In the genomic region with DNA sequence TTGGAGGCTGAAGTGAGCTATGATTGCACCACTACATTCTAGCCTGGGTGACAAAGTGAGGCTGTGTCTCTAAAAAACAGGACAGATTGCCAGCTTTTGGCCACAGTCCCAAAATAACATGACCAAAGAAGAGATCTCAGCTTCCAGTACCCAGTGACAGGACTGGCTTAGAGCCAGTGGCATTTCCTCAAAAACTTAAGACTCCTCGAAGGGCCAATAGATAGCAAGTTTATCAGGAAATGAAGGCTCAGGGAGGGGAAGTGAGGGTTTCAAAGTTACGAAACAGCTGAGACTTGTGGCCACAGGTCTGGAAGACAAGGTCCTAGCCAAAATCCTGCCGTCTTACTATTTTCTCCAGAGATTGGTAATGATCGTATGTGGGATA, we compare ENCODE assay signal across 8 cellular contexts. TPM values are rescaled to one million over a fixed set of nuclear protein-coding genes. Genes with fewer than 3 reads are reported as not detected.
DNase-seq lines count a peak whose midpoint lies in the region; ATAC-seq and TF ChIP-seq lines count a peak whose summit lies in the region.

No MANE protein-coding gene starts in this region.

- DNase-seq in activated CD4-positive, alpha-beta T cell treated with anti-CD3 and anti-CD28 coated beads for 36 hours, result no peak
- DNase-seq in activated CD4-positive, alpha-beta T cell treated with anti-CD3 and anti-CD28 coated beads for 4 hours, result no peak
- DNase-seq in PC-3, result peak; percentile 94
- DNase-seq in dermis blood vessel endothelial cell, result peak; percentile 97
- peak; percentile 8 for DNase-seq in middle frontal gyrus (ENCODE audit: extremely low spot score, low spot score)
- DNase-seq in activated effector memory CD4-positive, alpha-beta T cell treated with Interleukin-2 at 50 U/mL for 16 hours, result no peak

- no peaks in the 10 kb centered on the region for H3K36me3 ChIP-seq in PC-3 (ENCODE audit: low read depth, low read length)

- H3K27ac ChIP-seq in PC-3 (ENCODE audit: low read length), result no peak overlapping the region

- no TSS peak for BruUV-seq in PC-3 (replicated peaks; lab: Mats Ljungman, UMichigan)

- no peaks in the 10 kb centered on the region for H3K9me3 Mint-ChIP-seq in activated CD4-positive, alpha-beta T cell treated with anti-CD3 and anti-CD28 coated beads for 36 hours (ENCODE audit: low read depth)

- H3K27me3 ChIP-seq in PC-3 (ENCODE audit: low read length), result no peaks in the 10 kb centered on the region

- POLR2A ChIA-PET in activated CD4-positive, alpha-beta T cell treated with anti-CD3 and anti-CD28 coated beads for 36 hours (lab: Charles Lee), result interaction anchor here (0.7 kb wide), 1 partner anchor 252 kb away, joined by 3 read pairs; no protein-coding TSS in a partner anchor
- POLR2A ChIA-PET in PC-3 (lab: Charles Lee; ENCODE audit: unreplicated experiment), result interaction anchor here (0.6 kb wide), 1 partner anchor 46 kb away, joined by 12 read pairs; no protein-coding TSS in a partner anchor

- no peaks in the 10 kb centered on the region for H4K20me1 ChIP-seq in PC-3 (ENCODE audit: low read length)

- peak overlapping the region; percentile 9; the same call in 1 of the 2 replicates for H3K4me2 ChIP-seq in PC-3 (ENCODE audit: low read length)

- no peaks in the 10 kb centered on the region for H3K27me3 Mint-ChIP-seq in activated CD4-positive, alpha-beta T cell treated with anti-CD3 and anti-CD28 coated beads for 36 hours

- H3K79me2 ChIP-seq in PC-3 (ENCODE audit: low read length), result no peaks in the 10 kb centered on the region

- H3K4me1 ChIP-seq in PC-3 (ENCODE audit: insufficient read depth, low read length), result peaks cover 21% of the 10 kb centered on the region

- H3K27ac Mint-ChIP-seq in activated CD4-positive, alpha-beta T cell treated with anti-CD3 and anti-CD28 coated beads for 36 hours, result no peak overlapping the region

- ATAC-seq in activated CD4-positive, alpha-beta T cell treated with anti-CD3 and anti-CD28 coated beads for 36 hours, result peak; percentile 30
- ATAC-seq in PC-3, result peak; percentile 44
- ATAC-seq in HG02973 (IDR thresholded peaks at IDR 0.05; ENCODE audit: unreplicated experiment), result no peak
- ATAC-seq in GM19455 (IDR thresholded peaks at IDR 0.05; ENCODE audit: unreplicated experiment), result no peak

- no peaks in the 10 kb centered on the region for H3K9me2 ChIP-seq in PC-3 (replicated peaks; ENCODE audit: low read length)

- no peak overlapping the region for H3K9ac ChIP-seq in PC-3 (ENCODE audit: low read length)

- intact Hi-C loops in activated CD4-positive, alpha-beta T cell treated with anti-CD3 and anti-CD28 coated beads for 36 hours (cut with DNase I, micrococcal nuclease), result no loop called here
- intact Hi-C loops in PC-3 (cut with micrococcal nuclease), result no loop called here

- CTCF ChIA-PET in activated CD4-positive, alpha-beta T cell treated with anti-CD3 and anti-CD28 coated beads for 36 hours (lab: Charles Lee), result interaction anchor here (0.7 to 1.5 kb wide), 3 partner anchors 27 to 51 kb away, joined by 3 to 4 read pairs (median 3); no protein-coding TSS in a partner anchor
- CTCF ChIA-PET in PC-3 (lab: Charles Lee), result no interaction called here

- no peaks in the 10 kb centered on the region for H3K9me3 ChIP-seq in PC-3 (ENCODE audit: low read length)

- TF ChIP-seq CTCF in PC-3 (conservative IDR thresholded peaks at IDR 0.05; ENCODE audit: low read depth, low read length), result no peak

- H3K4me1 Mint-ChIP-seq in activated CD4-positive, alpha-beta T cell treated with anti-CD3 and anti-CD28 coated beads for 36 hours, result peaks cover 9% of the 10 kb centered on the region

- H3K4me3 Mint-ChIP-seq in activated CD4-positive, alpha-beta T cell treated with anti-CD3 and anti-CD28 coated beads for 36 hours, result no peak overlapping the region

- H3K36me3 Mint-ChIP-seq in activated CD4-positive, alpha-beta T cell treated with anti-CD3 and anti-CD28 coated beads for 36 hours (ENCODE audit: low read depth), result peaks cover 12% of the 10 kb centered on the region

- H3F3A ChIP-seq in PC-3 (ENCODE audit: low read length, unreplicated experiment), result no peaks in the 10 kb centered on the region

- no peak overlapping the region for H3K4me3 ChIP-seq in PC-3 (ENCODE audit: low read length)

- no peak overlapping the region for H2AFZ ChIP-seq in PC-3 (ENCODE audit: low read length)

RNA-seq across cellular contexts. Expression of gene TMEM39B, which starts 6.3 kb away (rescaled TPM):
- 10 to 100 TPM; 25.2 to 29.8 TPM for total RNA-seq in activated CD4-positive, alpha-beta T cell treated with anti-CD3 and anti-CD28 coated beads for 36 hours
- total RNA-seq in PC-3 (2014; rRNA removed) (7.7 and 9.4 TPM in 2 replicates), dermis blood vessel endothelial cell (9.9 and 18.3 TPM in 2 replicates)

RNA-seq across cellular contexts. Expression of gene KPNA6, which starts 41.4 kb away (rescaled TPM):
- total RNA-seq in activated CD4-positive, alpha-beta T cell treated with anti-CD3 and anti-CD28 coated beads for 36 hours, result 10 to 100 TPM; 70.0 to 78.3 TPM
- total RNA-seq in PC-3 (2014; rRNA removed), result 45.7 and 45.8 TPM in 2 replicates
- 34.4 and 50.3 TPM in 2 replicates for total RNA-seq in dermis blood vessel endothelial cell

RNA-seq across cellular contexts. Expression of gene KHDRBS1, which starts 52.8 kb away (rescaled TPM):
- 100 to 1,000 TPM; 198 to 206 TPM for total RNA-seq in activated CD4-positive, alpha-beta T cell treated with anti-CD3 and anti-CD28 coated beads for 36 hours
- total RNA-seq in PC-3 (2014; rRNA removed) (86.7 and 114 TPM in 2 replicates), dermis blood vessel endothelial cell (60.9 and 143 TPM in 2 replicates)

Comparison
In these comparisons a context has a peak if more than half of its experiments do, and no peak if none do; other contexts are left out.
1. ATAC-seq: peak in activated CD4-positive, alpha-beta T cell treated with anti-CD3 and anti-CD28 coated beads for 36 hours (single experiment) and PC-3 (single experiment); none in HG02973 (single experiment) and GM19455 (single experiment).
2. DNase-seq: peak in PC-3 (single experiment), dermis blood vessel endothelial cell (single experiment) and middle frontal gyrus (single experiment); none in activated CD4-positive, alpha-beta T cell treated with anti-CD3 and anti-CD28 coated beads for 36 hours (single experiment), activated CD4-positive, alpha-beta T cell treated with anti-CD3 and anti-CD28 coated beads for 4 hours (0 of 2) and activated effector memory CD4-positive, alpha-beta T cell treated with Interleukin-2 at 50 U/mL for 16 hours (single experiment).